In genomic region chr7:81525901-81526300, GRCh38 we compare ENCODE assay signal across 19 cellular contexts.
DNase-seq lines count a peak whose midpoint lies in the region; TF ChIP-seq lines count a peak whose summit lies in the region.
"Had no signal": no experiment of that assay in that cellular context is flagged by ENCODE, and none has a peak within 500 bp of the region (broad histone marks: within the 10 kb centered on the region; RNA-seq: fewer than 3 reads in every experiment).

No MANE protein-coding gene starts in this region.

- in situ Hi-C loops in GM23248 (cut with MboI), result no loop called here

- H3K4me1 Mint-ChIP-seq in neural progenitor cell, result no peaks in the 10 kb centered on the region
- H3K4me1 Mint-ChIP-seq: IgD-negative memory B cell had no signal

- no peaks in the 10 kb centered on the region for H3K27me3 ChIP-seq in GM23248 (replicated peaks; ENCODE audit: insufficient read depth)
- H3K27me3 ChIP-seq in neural progenitor cell, result no peaks in the 10 kb centered on the region
- H3K27me3 ChIP-seq in MG63, result no peaks in the 10 kb centered on the region
- H3K27me3 ChIP-seq: BLaER1, Peyer's patch had no signal

- CTCF ChIA-PET in OCI-LY7 (lab: Charles Lee; ENCODE audit: unreplicated experiment), result no interaction called here

- no peak overlapping the region for H3K27ac Mint-ChIP-seq in neural progenitor cell
- H3K27ac Mint-ChIP-seq: CD8-positive, alpha-beta T cell; IgD-negative memory B cell had no signal

- no peak overlapping the region for H3K9ac ChIP-seq in GM23248
- H3K9ac ChIP-seq in neural progenitor cell, result no peak overlapping the region
- H3K9ac ChIP-seq: BLaER1 had no signal

- no peak for TF ChIP-seq CTCF in choroid plexus epithelial cell (conservative IDR thresholded peaks at IDR 0.05; ENCODE audit: low read depth, low read length)
- no peak for TF ChIP-seq CTCF in neural progenitor cell (IDR thresholded peaks at IDR 0.05)
- no peak for TF ChIP-seq CTCF in OCI-LY7 (conservative IDR thresholded peaks at IDR 0.05; ENCODE audit: low read length)

- intact Hi-C loops in OCI-LY7 (cut with micrococcal nuclease; ENCODE audit: unreplicated experiment), result no loop called here

- H4K20me1 ChIP-seq in GM23248 (ENCODE audit: insufficient read depth) (no peaks in the 10 kb centered on the region), neural progenitor cell (ENCODE audit: low read depth) (no peaks in the 10 kb centered on the region), OCI-LY7 (ENCODE audit: insufficient read depth, low read length) (no peaks in the 10 kb centered on the region)
- H4K20me1 ChIP-seq: BLaER1 had no signal

- H3K9me3 Mint-ChIP-seq in neural progenitor cell, result no peaks in the 10 kb centered on the region
- H3K9me3 Mint-ChIP-seq: CD8-positive, alpha-beta T cell had no signal

- no peak overlapping the region for H3K4me3 Mint-ChIP-seq in neural progenitor cell
- H3K4me3 Mint-ChIP-seq: CD8-positive, alpha-beta T cell; IgD-negative memory B cell had no signal

- H2AFZ ChIP-seq in GM23248 (peak overlapping the region; percentile 52), neural progenitor cell (replicated peaks) (peak overlapping the region; percentile 40), OCI-LY7 (ENCODE audit: low read length) (no peak overlapping the region)

- H3F3A ChIP-seq in GM23248 (ENCODE audit: insufficient read depth) (no peaks in the 10 kb centered on the region), neural progenitor cell (ENCODE audit: low read depth) (no peaks in the 10 kb centered on the region)

- H3K36me3 ChIP-seq in GM23248 (ENCODE audit: low read depth) (no peaks in the 10 kb centered on the region), neural progenitor cell (no peaks in the 10 kb centered on the region), OCI-LY7 (ENCODE audit: insufficient read depth, low read length) (no peaks in the 10 kb centered on the region), MG63 (no peaks in the 10 kb centered on the region)
- H3K36me3 ChIP-seq: BLaER1, Peyer's patch had no signal

- H3K9me3 ChIP-seq in GM23248 (ENCODE audit: low read depth) (no peaks in the 10 kb centered on the region), neural progenitor cell (ENCODE audit: low read depth) (no peaks in the 10 kb centered on the region), OCI-LY7 (ENCODE audit: low read length) (no peaks in the 10 kb centered on the region), MG63 (0 out of 2 replicates have a peak, but pooled peaks cover 3% of the 10 kb centered on the region)
- H3K9me3 ChIP-seq: BLaER1, Peyer's patch had no signal

- H3K27ac ChIP-seq in GM23248 (no peak overlapping the region), neural progenitor cell (no peak overlapping the region), OCI-LY7 (ENCODE audit: low read depth, low read length, poor library complexity, severe bottlenecking) (no peak overlapping the region)
- H3K27ac ChIP-seq: BLaER1, Peyer's patch had no signal

- H3K79me2 ChIP-seq in GM23248 (ENCODE audit: insufficient read depth) (no peaks in the 10 kb centered on the region), neural progenitor cell (ENCODE audit: low read depth) (no peaks in the 10 kb centered on the region), OCI-LY7 (ENCODE audit: insufficient read depth, low read depth, low read length) (no peaks in the 10 kb centered on the region)

- H3K4me1 ChIP-seq in GM23248 (ENCODE audit: insufficient read depth) (peaks cover 5% of the 10 kb centered on the region; the same call in 1 of the 2 replicates), neural progenitor cell (no peaks in the 10 kb centered on the region), OCI-LY7 (ENCODE audit: insufficient read depth, low read length, poor library complexity, severe bottlenecking) (no peaks in the 10 kb centered on the region)
- H3K4me1 ChIP-seq: BLaER1, Peyer's patch had no signal

- no peak overlapping the region for H3K4me3 ChIP-seq in GM23248
- no peak overlapping the region for H3K4me3 ChIP-seq in choroid plexus epithelial cell (ENCODE audit: low read depth, low read length)
- no peak overlapping the region for H3K4me3 ChIP-seq in neural progenitor cell
- no peak overlapping the region for H3K4me3 ChIP-seq in OCI-LY7 (ENCODE audit: low read depth, low read length, poor library complexity, severe bottlenecking)
- no peak overlapping the region for H3K4me3 ChIP-seq in MG63
- H3K4me3 ChIP-seq: BLaER1, Peyer's patch had no signal

- H3K4me2 ChIP-seq in GM23248 (ENCODE audit: unreplicated experiment), result no peak overlapping the region
- no peak overlapping the region for H3K4me2 ChIP-seq in neural progenitor cell
- H3K4me2 ChIP-seq in OCI-LY7 (ENCODE audit: low read length), result no peak overlapping the region
- H3K4me2 ChIP-seq: BLaER1 had no signal

- H3K9me2 ChIP-seq in GM23248 (ENCODE audit: insufficient read depth) (no peaks in the 10 kb centered on the region), OCI-LY7 (ENCODE audit: insufficient read depth, low read length) (no peaks in the 10 kb centered on the region)

- H3K27me3 Mint-ChIP-seq in neural progenitor cell (ENCODE audit: insufficient read depth, low read depth), result no peaks in the 10 kb centered on the region
- H3K27me3 Mint-ChIP-seq: IgD-negative memory B cell had no signal

- POLR2A ChIA-PET in OCI-LY7 (lab: Charles Lee), result interaction anchor here (0.6 to 0.7 kb wide), 2 partner anchors 31 to 1035 kb away, joined by 3 read pairs; no protein-coding TSS in a partner anchor

- H3K36me3 Mint-ChIP-seq in neural progenitor cell, result no peaks in the 10 kb centered on the region
- H3K36me3 Mint-ChIP-seq: CD8-positive, alpha-beta T cell; IgD-negative memory B cell had no signal

- DNase-seq in GM23248, result peak; percentile 7
- DNase-seq in NCI-H226, result peak; percentile 28
- DNase-seq in choroid plexus epithelial cell (ENCODE audit: low read depth), result peak; percentile 5
- peak; percentile 8 for DNase-seq in neural progenitor cell (ENCODE audit: low spot score)
- no peak for DNase-seq in OCI-LY7 (ENCODE audit: low spot score)
- DNase-seq in NCI-H446 treated with DMSO at 0.1 percent for 48 hours (lab: John Stamatoyannopoulos, UW), result no peak
- no peak for DNase-seq in MG63
- DNase-seq: CD8-positive, alpha-beta T cell; DMS79 treated with DMSO at 0.1 percent for 48 hours; Kasumi-1; NCI-H1105 treated with DMSO at 0.1 percent for 48 hours; NCI-H187; NCI-H2171; NCI-H510A; NCI-H774; Peyer's patch; SHP77 had no signal

- no TSS peak for BruUV-seq in OCI-LY7 (replicated peaks; lab: Mats Ljungman, UMichigan)

Comparison
In these comparisons a context has a peak if more than half of its experiments do, and no peak if none do; other contexts are left out.
1. DNase-seq: peak in GM23248 (single experiment), NCI-H226 (single experiment), choroid plexus epithelial cell (single experiment) and neural progenitor cell (single experiment); none in OCI-LY7 (single experiment), NCI-H446 treated with DMSO at 0.1 percent for 48 hours (single experiment) and MG63 (single experiment).